ENCODE assay signal across 8 cellular contexts in genomic region chr16:86510465-86511261, GRCh38. TPM values are rescaled to one million over a fixed set of nuclear protein-coding genes. Genes with fewer than 3 reads are reported as not detected.
DNase-seq lines count a peak whose midpoint lies in the region; ATAC-seq lines count a peak whose summit lies in the region.

Gene FOXF1, plus strand, starts transcription at chr16:86510527. Its CDS starts 43 bp downstream, at chr16:86510570.

- H3K4me1 Mint-ChIP-seq in activated naive CD8-positive, alpha-beta T cell treated with anti-CD3 and anti-CD28 coated beads for 36 hours = peaks cover 22% of the 10 kb centered on the region
- peaks cover 30 to 64% of the 10 kb centered on the region in 2 donors for H3K4me1 Mint-ChIP-seq in stimulated activated naive B cell treated with anti-CD40 and anti-IgM and Interleukin-4, amounts not matched to agents 10 μg/mL and 1 μg/mL and 100 μg/mL, for 72 hours

- H3K9me3 Mint-ChIP-seq in activated naive CD8-positive, alpha-beta T cell treated with anti-CD3 and anti-CD28 coated beads for 36 hours = no peaks in the 10 kb centered on the region
- no peaks in the 10 kb centered on the region for H3K9me3 Mint-ChIP-seq in stimulated activated naive B cell treated with anti-CD40 and anti-IgM and Interleukin-4, amounts not matched to agents 10 μg/mL and 1 μg/mL and 100 μg/mL, for 72 hours

- peak; percentile 42 for DNase-seq in NCI-H748 (lab: John Stamatoyannopoulos, UW; ENCODE audit: unreplicated experiment)
- no peak for DNase-seq in NCI-H748 treated with DMSO at 0.1 percent for 48 hours (lab: John Stamatoyannopoulos, UW)
- no peak for DNase-seq in activated naive CD8-positive, alpha-beta T cell treated with anti-CD3 and anti-CD28 coated beads for 36 hours
- peak; percentile 23 for DNase-seq in stimulated activated naive B cell treated with anti-CD40 and anti-IgM and Interleukin-4, amounts not matched to agents 10 μg/mL and 1 μg/mL and 100 μg/mL, for 72 hours
- DNase-seq in islet precursor cell = no peak
- DNase-seq in cortex of kidney (lab: John Stamatoyannopoulos, UW) = no peak
- no peak for DNase-seq in iPS-NIHi11 (ENCODE audit: low spot score)

- peaks cover 80% of the 10 kb centered on the region for H3K27me3 Mint-ChIP-seq in activated naive CD8-positive, alpha-beta T cell treated with anti-CD3 and anti-CD28 coated beads for 36 hours
- H3K27me3 Mint-ChIP-seq in stimulated activated naive B cell treated with anti-CD40 and anti-IgM and Interleukin-4, amounts not matched to agents 10 μg/mL and 1 μg/mL and 100 μg/mL, for 72 hours = peaks cover 56 to 76% of the 10 kb centered on the region in 2 donors

- H3K4me3 ChIP-seq in iPS-18c (ENCODE audit: insufficient read depth, low read depth, low read length) = peak within 1 kb of the TSS; percentile 51; the same call in 1 of the 2 replicates

- no peaks in the 10 kb centered on the region for H3K9me3 ChIP-seq in iPS-18c (ENCODE audit: control insufficient read depth, insufficient read depth, low read length)

- H3K36me3 Mint-ChIP-seq in activated naive CD8-positive, alpha-beta T cell treated with anti-CD3 and anti-CD28 coated beads for 36 hours = peaks cover 2% of the 10 kb centered on the region
- peaks cover 6 to 9% of the 10 kb centered on the region in 2 donors for H3K36me3 Mint-ChIP-seq in stimulated activated naive B cell treated with anti-CD40 and anti-IgM and Interleukin-4, amounts not matched to agents 10 μg/mL and 1 μg/mL and 100 μg/mL, for 72 hours

- H3K27ac Mint-ChIP-seq in activated naive CD8-positive, alpha-beta T cell treated with anti-CD3 and anti-CD28 coated beads for 36 hours = no peak within 1 kb of the TSS
- H3K27ac Mint-ChIP-seq in stimulated activated naive B cell treated with anti-CD40 and anti-IgM and Interleukin-4, amounts not matched to agents 10 μg/mL and 1 μg/mL and 100 μg/mL, for 72 hours = peak within 1 kb of the TSS; percentile 91

- peak; percentile 21 to 25 for ATAC-seq in stimulated activated naive B cell treated with anti-CD40 and anti-IgM and Interleukin-4, amounts not matched to agents 10 μg/mL and 1 μg/mL and 100 μg/mL, for 72 hours (replicated peaks)

- peak within 1 kb of the TSS; percentile 59 for H3K4me3 Mint-ChIP-seq in activated naive CD8-positive, alpha-beta T cell treated with anti-CD3 and anti-CD28 coated beads for 36 hours
- peak within 1 kb of the TSS; percentile 83 to 87 for H3K4me3 Mint-ChIP-seq in stimulated activated naive B cell treated with anti-CD40 and anti-IgM and Interleukin-4, amounts not matched to agents 10 μg/mL and 1 μg/mL and 100 μg/mL, for 72 hours

RNA-seq across cellular contexts. Expression of gene FOXF1, which starts in this region (rescaled TPM):
- not detected for total RNA-seq in activated naive CD8-positive, alpha-beta T cell treated with anti-CD3 and anti-CD28 coated beads for 36 hours

Comparison
In these comparisons a context has a peak if more than half of its experiments do, and no peak if none do; other contexts are left out.
1. DNase-seq: peak in NCI-H748 (single experiment) and stimulated activated naive B cell treated with anti-CD40 and anti-IgM and Interleukin-4, amounts not matched to agents 10 μg/mL and 1 μg/mL and 100 μg/mL, for 72 hours (single experiment); none in NCI-H748 treated with DMSO at 0.1 percent for 48 hours (single experiment), activated naive CD8-positive, alpha-beta T cell treated with anti-CD3 and anti-CD28 coated beads for 36 hours (single experiment), islet precursor cell (single experiment), cortex of kidney (single experiment) and iPS-NIHi11 (single experiment).